In the genomic region with DNA sequence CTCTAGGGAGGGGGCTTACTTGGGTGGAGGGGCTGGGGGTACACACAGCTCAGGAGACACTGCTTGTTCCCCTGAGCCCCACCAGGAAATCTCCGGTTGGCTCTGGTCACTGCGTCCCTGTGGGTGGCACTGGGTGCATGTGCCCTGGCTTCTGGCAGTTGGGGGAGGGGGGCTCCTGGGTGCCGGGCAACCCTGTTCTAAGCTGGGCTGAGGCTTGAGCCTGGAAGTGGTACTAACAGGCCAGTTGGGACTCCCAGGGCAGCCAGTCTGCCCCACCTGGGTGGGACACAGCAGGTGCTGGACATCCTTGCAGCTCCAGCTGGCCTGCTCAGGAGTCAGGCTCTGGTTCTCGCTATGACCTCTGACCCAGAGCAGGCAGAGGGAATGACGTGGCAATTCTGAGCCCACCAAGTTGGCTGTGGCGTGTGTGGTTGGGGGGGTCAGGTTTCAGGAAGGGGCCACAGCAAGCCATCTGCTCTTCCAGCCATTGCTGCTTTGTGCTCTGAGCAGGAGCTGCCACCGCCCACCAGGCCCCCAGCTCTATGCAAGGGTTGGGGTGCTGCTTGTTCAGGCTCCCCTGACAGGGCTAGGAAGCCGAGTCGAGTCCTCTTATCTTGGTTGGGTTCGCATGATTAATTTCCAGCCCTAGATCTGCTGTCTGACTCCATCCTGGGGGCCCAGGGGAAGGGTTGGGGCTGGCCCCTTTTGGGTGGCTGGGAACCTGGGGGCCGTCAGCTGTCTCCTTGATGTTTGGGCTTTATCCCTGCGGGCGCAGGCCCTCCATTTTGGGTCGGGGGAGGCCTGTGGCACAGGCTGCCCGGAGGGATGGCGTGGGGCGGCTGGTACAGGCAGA, we compare ENCODE assay signal across 15 cellular contexts. TPM values are rescaled to one million over a fixed set of nuclear protein-coding genes. Genes with fewer than 3 reads are reported as not detected.
DNase-seq lines count a peak whose midpoint lies in the region; ATAC-seq and TF ChIP-seq lines count a peak whose summit lies in the region.
"Had no signal": no experiment of that assay in that cellular context is flagged by ENCODE, and none has a peak within 500 bp of the region (broad histone marks: within the 10 kb centered on the region; RNA-seq: fewer than 3 reads in every experiment).

No MANE protein-coding gene starts in this region.

- CTCF ChIA-PET in activated CD4-positive, alpha-beta T cell treated with anti-CD3 and anti-CD28 coated beads for 36 hours (lab: Charles Lee), result interaction anchor here (0.6 to 0.7 kb wide), 4 partner anchors 35 to 220 kb away, joined by 3 read pairs; no protein-coding TSS in a partner anchor
- CTCF ChIA-PET in GM10248 (lab: Yijun Ruan, JAX), result interaction anchor here (1.1 to 7.4 kb wide), 8 partner anchors 9 to 63 kb away, joined by 3 to 116 read pairs (median 32); partner anchors contain the start of genes PRPF6, SAMD10 and SOX18

- H3K4me3 Mint-ChIP-seq in activated CD4-positive, alpha-beta T cell treated with anti-CD3 and anti-CD28 coated beads for 36 hours, result no peak overlapping the region
- H3K4me3 Mint-ChIP-seq in activated naive CD4-positive, alpha-beta T cell treated with anti-CD3 and anti-CD28 coated beads, Interleukin-2, amount 50 U/mL, for 24 hours, result no peak overlapping the region

- DNase-seq in activated CD4-positive, alpha-beta T cell treated with anti-CD3 and anti-CD28 coated beads for 36 hours, result peak; percentile 49
- DNase-seq in activated CD4-positive, alpha-beta T cell treated with anti-CD3 and anti-CD28 coated beads for 4 hours, result no peak
- DNase-seq in osteoblast (ENCODE audit: insufficient read length, low spot score, missing footprints) (peak; percentile 88), GM10248 (ENCODE audit: extremely low spot score) (no peak), HuH-7 (ENCODE audit: low spot score) (no peak), NCI-H1436 treated with DMSO at 0.1 percent for 48 hours (lab: John Stamatoyannopoulos, UW) (no peak)
- DNase-seq: activated B cell treated with CpG ODN at 0.5 μM for 24 hours, hippocampal formation, lower lobe of right lung, NCI-H2107, tibial artery had no signal

- peaks cover 2% of the 10 kb centered on the region for H3K27me3 Mint-ChIP-seq in activated CD4-positive, alpha-beta T cell treated with anti-CD3 and anti-CD28 coated beads for 36 hours
- H3K27me3 Mint-ChIP-seq in activated naive CD4-positive, alpha-beta T cell treated with anti-CD3 and anti-CD28 coated beads, Interleukin-2, amount 50 U/mL, for 24 hours, result no peaks in the 10 kb centered on the region

- no peak overlapping the region for H3K4me2 ChIP-seq in osteoblast (ENCODE audit: insufficient read depth, low read length)

- TF ChIP-seq CTCF in osteoblast (IDR thresholded peaks at IDR 0.05; ENCODE audit: extremely low read depth, low read depth, low read length), result no peak
- TF ChIP-seq CTCF in GM10248 (IDR thresholded peaks at IDR 0.05; ENCODE audit: control extremely low read depth, extremely low read depth, low read depth, missing control alignments), result no peak

- no peak overlapping the region for H2AFZ ChIP-seq in osteoblast (ENCODE audit: low read length)

- intact Hi-C loops in activated CD4-positive, alpha-beta T cell treated with anti-CD3 and anti-CD28 coated beads for 36 hours (cut with DNase I, micrococcal nuclease), result loop anchor here in 1 of 2 experiments (5.0 kb wide), 1 partner anchor 299 kb away; the partner anchor contains the start of genes LIME1 and SLC2A4RG

- H4K20me1 ChIP-seq in osteoblast (ENCODE audit: insufficient read depth, low read length), result peaks cover 13% of the 10 kb centered on the region

- no peak overlapping the region for H3K4me3 ChIP-seq in osteoblast (ENCODE audit: insufficient read depth, low read length)
- H3K4me3 ChIP-seq: lower lobe of right lung, SK-N-MC, tibial artery had no signal

- H3K36me3 Mint-ChIP-seq in activated CD4-positive, alpha-beta T cell treated with anti-CD3 and anti-CD28 coated beads for 36 hours (ENCODE audit: low read depth), result peaks cover 18% of the 10 kb centered on the region
- peaks cover 2% of the 10 kb centered on the region for H3K36me3 Mint-ChIP-seq in activated naive CD4-positive, alpha-beta T cell treated with anti-CD3 and anti-CD28 coated beads, Interleukin-2, amount 50 U/mL, for 24 hours

- H3K4me1 Mint-ChIP-seq in activated CD4-positive, alpha-beta T cell treated with anti-CD3 and anti-CD28 coated beads for 36 hours, result peaks cover 49% of the 10 kb centered on the region
- peaks cover 52% of the 10 kb centered on the region for H3K4me1 Mint-ChIP-seq in activated naive CD4-positive, alpha-beta T cell treated with anti-CD3 and anti-CD28 coated beads, Interleukin-2, amount 50 U/mL, for 24 hours

- H3K27ac ChIP-seq in KOPT-K1 (ENCODE audit: low read depth, low read length, poor library complexity, severe bottlenecking), result peak overlapping the region; percentile 91
- no peak overlapping the region for H3K27ac ChIP-seq in osteoblast (ENCODE audit: low read depth, low read length)
- H3K27ac ChIP-seq: lower lobe of right lung, neutrophil, SK-N-MC, tibial artery had no signal

- H3K27ac Mint-ChIP-seq in activated CD4-positive, alpha-beta T cell treated with anti-CD3 and anti-CD28 coated beads for 36 hours, result peak overlapping the region; percentile 65
- H3K27ac Mint-ChIP-seq in activated naive CD4-positive, alpha-beta T cell treated with anti-CD3 and anti-CD28 coated beads, Interleukin-2, amount 50 U/mL, for 24 hours, result peak overlapping the region; percentile 68
- H3K27ac Mint-ChIP-seq: activated B cell treated with CpG ODN at 0.5 μM for 24 hours had no signal

- no peaks in the 10 kb centered on the region for H3K4me1 ChIP-seq in osteoblast (ENCODE audit: insufficient read depth, low read length)

- H3K79me2 ChIP-seq in osteoblast (ENCODE audit: insufficient read depth, low read length), result no peaks in the 10 kb centered on the region

- peaks cover 39% of the 10 kb centered on the region for H3K27me3 ChIP-seq in osteoblast (ENCODE audit: insufficient read depth, low read length)

- POLR2A ChIA-PET in activated CD4-positive, alpha-beta T cell treated with anti-CD3 and anti-CD28 coated beads for 36 hours (lab: Charles Lee), result no interaction called here
- POLR2A ChIA-PET in GM10248 (lab: Yijun Ruan, JAX), result interaction anchor here (1.2 to 2.5 kb wide), 4 partner anchors 9 to 56 kb away, joined by 3 to 8 read pairs (median 7); partner anchors contain the start of genes PRPF6 and SAMD10

- H3K9me3 Mint-ChIP-seq in activated CD4-positive, alpha-beta T cell treated with anti-CD3 and anti-CD28 coated beads for 36 hours (ENCODE audit: low read depth), result no peaks in the 10 kb centered on the region
- no peaks in the 10 kb centered on the region for H3K9me3 Mint-ChIP-seq in activated naive CD4-positive, alpha-beta T cell treated with anti-CD3 and anti-CD28 coated beads, Interleukin-2, amount 50 U/mL, for 24 hours
- H3K9me3 Mint-ChIP-seq: activated B cell treated with CpG ODN at 0.5 μM for 24 hours had no signal

- H3K36me3 ChIP-seq in KOPT-K1 (ENCODE audit: insufficient read depth, low read length) (peaks cover 29% of the 10 kb centered on the region), osteoblast (ENCODE audit: insufficient read depth, low read length) (peaks cover 18% of the 10 kb centered on the region)

- H3K9me3 ChIP-seq in KOPT-K1 (ENCODE audit: insufficient read depth, low read length, poor library complexity, severe bottlenecking) (no peaks in the 10 kb centered on the region), osteoblast (ENCODE audit: low read depth, low read length) (no peaks in the 10 kb centered on the region)
- H3K9me3 ChIP-seq: lower lobe of right lung, neutrophil, tibial artery had no signal

- no peak for ATAC-seq in activated CD4-positive, alpha-beta T cell treated with anti-CD3 and anti-CD28 coated beads for 36 hours
- ATAC-seq: lower lobe of right lung had no signal

RNA-seq across cellular contexts. Expression of gene C20orf204, which starts 0.6 kb away (rescaled TPM):
- total RNA-seq in activated CD4-positive, alpha-beta T cell treated with anti-CD3 and anti-CD28 coated beads for 36 hours, result 1 to 10 TPM; 2.3 to 3.3 TPM
- total RNA-seq in osteoblast, result 0.59 and 1.1 TPM in 2 replicates

RNA-seq across cellular contexts. Expression of gene SOX18, which starts 12.9 kb away (rescaled TPM):
- total RNA-seq in activated CD4-positive, alpha-beta T cell treated with anti-CD3 and anti-CD28 coated beads for 36 hours, result not detected
- total RNA-seq in osteoblast, result under 0.01 TPM in 2 replicates
- total RNA-seq: activated B cell treated with CpG ODN at 0.5 μM for 24 hours had no signal

RNA-seq across cellular contexts. Expression of gene TCEA2, which starts 26.4 kb away (rescaled TPM):
- total RNA-seq in activated CD4-positive, alpha-beta T cell treated with anti-CD3 and anti-CD28 coated beads for 36 hours, result 10 to 100 TPM; 40.6 to 50.0 TPM
- 28.9 and 31.5 TPM in 2 replicates for total RNA-seq in osteoblast

RNA-seq across cellular contexts. Expression of gene RGS19, which starts 42.7 kb away (rescaled TPM):
- 10 to 100 TPM; 39.6 to 40.2 TPM for total RNA-seq in activated CD4-positive, alpha-beta T cell treated with anti-CD3 and anti-CD28 coated beads for 36 hours
- 5.3 and 6.9 TPM in 2 replicates for total RNA-seq in osteoblast

RNA-seq across cellular contexts. Expression of gene OPRL1, which starts 43.3 kb away (rescaled TPM):
- total RNA-seq in activated CD4-positive, alpha-beta T cell treated with anti-CD3 and anti-CD28 coated beads for 36 hours, result under 1 TPM; 0.42 to 0.50 TPM
- 0.59 and 0.72 TPM in 2 replicates for total RNA-seq in osteoblast

Comparison
In these comparisons a context has a peak if more than half of its experiments do, and no peak if none do; other contexts are left out.
1. DNase-seq: peak in activated CD4-positive, alpha-beta T cell treated with anti-CD3 and anti-CD28 coated beads for 36 hours (single experiment) and osteoblast (single experiment); none in activated CD4-positive, alpha-beta T cell treated with anti-CD3 and anti-CD28 coated beads for 4 hours (0 of 2), GM10248 (single experiment), HuH-7 (single experiment) and NCI-H1436 treated with DMSO at 0.1 percent for 48 hours (single experiment).